ENCODE assay signal across 20 cellular contexts in genomic region chrX:153517421-153517820, GRCh38. TPM values are rescaled to one million over a fixed set of nuclear protein-coding genes. Genes with fewer than 3 reads are reported as not detected.
DNase-seq lines count a peak whose midpoint lies in the region; ATAC-seq and TF ChIP-seq lines count a peak whose summit lies in the region.
"Had no signal": no experiment of that assay in that cellular context is flagged by ENCODE, and none has a peak within 500 bp of the region (broad histone marks: within the 10 kb centered on the region; RNA-seq: fewer than 3 reads in every experiment).

Gene ATP2B3 (plus strand): TSS chrX:153517642. CDS start chrX:153536248, 18,606 bp downstream.

- TF ChIP-seq CTCF in H9 (conservative IDR thresholded peaks at IDR 0.05) (no peak), coronary artery (IDR thresholded peaks at IDR 0.05) (no peak), ascending aorta (IDR thresholded peaks at IDR 0.05) (no peak)

- H3K9me3 ChIP-seq in H9 (ENCODE audit: control insufficient read depth, low read depth, low read length) (peaks cover 37% of the 10 kb centered on the region), ascending aorta (no peaks in the 10 kb centered on the region)
- H3K9me3 ChIP-seq: colonic mucosa, ovary, tibial artery had no signal

- DNase-seq in NCI-H2227 (lab: John Stamatoyannopoulos, UW; ENCODE audit: unreplicated experiment) (peak; percentile 50), NCI-H2227 treated with DMSO at 0.1 percent for 48 hours (lab: John Stamatoyannopoulos, UW) (no peak), H9 (no peak), coronary artery (ENCODE audit: low spot score) (no peak), ascending aorta (ENCODE audit: low spot score in 2 of 2) (no peak)
- no peak for DNase-seq in naive thymus-derived CD8-positive, alpha-beta T cell
- DNase-seq in stimulated activated CD4-positive, alpha-beta T cell treated with anti-CD3 and anti-CD28 coated beads, Interleukin-1b, Interleukin-23, amount 100 ng/mL, for 48 hours = no peak
- no peak for DNase-seq in activated CD4-positive, alpha-beta memory T cell treated with anti-CD3 and anti-CD28 coated beads, Interleukin-2, amount 10 ng/mL, durations not matched to agents 7 days and 5 days
- DNase-seq: activated CD8-positive, alpha-beta T cell treated with anti-CD3 and anti-CD28 coated beads for 36 hours; colonic mucosa; NCI-H2171; ovary; stimulated activated CD4-positive, alpha-beta T cell treated with anti-CD3 and anti-CD28 coated beads, Interleukin-4, amount 100 ng/mL, for 4 hours; tibial artery had no signal

- no peak within 1 kb of the TSS for H3K18ac ChIP-seq in H9 (ENCODE audit: insufficient read length, low read depth, low read length)

- no peak within 1 kb of the TSS for H2BK20ac ChIP-seq in H9 (ENCODE audit: low read depth, low read length, poor library complexity, severe bottlenecking)

- H3K27me3 ChIP-seq in H9 (ENCODE audit: insufficient read depth, low read length) = peaks cover 13% of the 10 kb centered on the region; the same call in 1 of the 2 replicates
- H3K27me3 ChIP-seq in ascending aorta = peaks cover 8% of the 10 kb centered on the region
- H3K27me3 ChIP-seq: ovary had no signal

- H2BK15ac ChIP-seq in H9 (ENCODE audit: low read depth, low read length) = no peak within 1 kb of the TSS

- H3K4me3 ChIP-seq in coronary artery (peak within 1 kb of the TSS; percentile 21), ascending aorta (no peak within 1 kb of the TSS)
- H3K4me3 ChIP-seq: colonic mucosa, GM12878, ovary, tibial artery had no signal

- WGBS in H9 (ENCODE audit: extremely low coverage, insufficient read length, low lambda C conversion rate) = no CpG with 5 or more reads among the region's 50 CpGs

- no peak within 1 kb of the TSS for H2BK5ac ChIP-seq in H9 (ENCODE audit: insufficient read length, low read length)

- peaks cover 4% of the 10 kb centered on the region for H3K23me2 ChIP-seq in H9 (ENCODE audit: insufficient read length, low read depth, low read length, poor library complexity, severe bottlenecking)

- intact Hi-C loops in ascending aorta (cut with DNase I) = loop anchor here (5.0 to 10.0 kb wide), 2 partner anchors 180 to 437 kb away; no protein-coding TSS in a partner anchor

- H3K4me1 Mint-ChIP-seq in H9 = 0 out of 4 replicates have a peak, but pooled peaks cover 0 to 4% of the 10 kb centered on the region in 2 experiments
- peaks cover 2 to 9% (median 8%) of the 10 kb centered on the region in 4 donors for H3K4me1 Mint-ChIP-seq in naive thymus-derived CD8-positive, alpha-beta T cell
- H3K4me1 Mint-ChIP-seq in activated CD4-positive, alpha-beta memory T cell treated with anti-CD3 and anti-CD28 coated beads, Interleukin-2, amount 10 ng/mL, durations not matched to agents 7 days and 5 days = no peaks in the 10 kb centered on the region

- POLR2A ChIA-PET in naive thymus-derived CD8-positive, alpha-beta T cell (lab: Charles Lee) = no interaction called here
- POLR2A ChIA-PET in activated CD4-positive, alpha-beta memory T cell treated with anti-CD3 and anti-CD28 coated beads, Interleukin-2, amount 10 ng/mL, durations not matched to agents 7 days and 5 days (lab: Charles Lee) = no interaction called here

- H4K20me1 ChIP-seq in H9 (ENCODE audit: control insufficient read depth, insufficient read depth, insufficient read length) = peaks cover under 1% of the 10 kb centered on the region

- H2AFZ ChIP-seq in H9 (ENCODE audit: low read length) = no peak within 1 kb of the TSS

- H3K36me3 Mint-ChIP-seq in H9 (ENCODE audit: insufficient read depth in 1 of 3, low read depth in 3 of 3) = peaks cover 4 to 8% (median 4%) of the 10 kb centered on the region in 3 experiments; a peak in 6 of 7 replicates
- H3K36me3 Mint-ChIP-seq in naive thymus-derived CD8-positive, alpha-beta T cell = peaks cover 0 to 4% (median 0%) of the 10 kb centered on the region in 3 donors
- no peaks in the 10 kb centered on the region for H3K36me3 Mint-ChIP-seq in activated CD4-positive, alpha-beta memory T cell treated with anti-CD3 and anti-CD28 coated beads, Interleukin-2, amount 10 ng/mL, durations not matched to agents 7 days and 5 days (ENCODE audit: low read depth)

- no peak within 1 kb of the TSS for H4K5ac ChIP-seq in H9 (ENCODE audit: insufficient read length, low read depth, low read length)

- H3K36me3 ChIP-seq in ascending aorta = no peaks in the 10 kb centered on the region
- H3K36me3 ChIP-seq: colonic mucosa, ovary, tibial artery had no signal

- no peak within 1 kb of the TSS for H2BK12ac ChIP-seq in H9 (ENCODE audit: insufficient read length, low read depth, low read length)

- H3K79me2 ChIP-seq in H9 (ENCODE audit: insufficient read depth, low read length) = no peaks in the 10 kb centered on the region

- no peak within 1 kb of the TSS for H3K23ac ChIP-seq in H9 (ENCODE audit: insufficient read length, low read depth, low read length)

- H3K4ac ChIP-seq in H9 (ENCODE audit: low read depth, low read length) = no peak within 1 kb of the TSS

- no peak within 1 kb of the TSS for H3K14ac ChIP-seq in H9 (ENCODE audit: insufficient read depth, low read length)

- no peaks in the 10 kb centered on the region for H3K79me1 ChIP-seq in H9 (ENCODE audit: insufficient read depth, low read depth, low read length, poor library complexity, severe bottlenecking)

- H3K4me3 Mint-ChIP-seq in H9 = peak within 1 kb of the TSS; percentile 60 to 85
- peak within 1 kb of the TSS in 7 of 10 donors; percentile 26 to 57 (median 53) for H3K4me3 Mint-ChIP-seq in naive thymus-derived CD8-positive, alpha-beta T cell
- no peak within 1 kb of the TSS for H3K4me3 Mint-ChIP-seq in activated CD4-positive, alpha-beta memory T cell treated with anti-CD3 and anti-CD28 coated beads, Interleukin-2, amount 10 ng/mL, durations not matched to agents 7 days and 5 days
- H3K4me3 Mint-ChIP-seq: activated CD8-positive, alpha-beta T cell treated with anti-CD3 and anti-CD28 coated beads for 36 hours had no signal

- H3K27me3 Mint-ChIP-seq in H9 (ENCODE audit: low read depth) = peaks cover 68% of the 10 kb centered on the region
- H3K27me3 Mint-ChIP-seq in naive thymus-derived CD8-positive, alpha-beta T cell = peaks cover 6 to 37% (median 17%) of the 10 kb centered on the region in 5 donors
- H3K27me3 Mint-ChIP-seq in activated CD4-positive, alpha-beta memory T cell treated with anti-CD3 and anti-CD28 coated beads, Interleukin-2, amount 10 ng/mL, durations not matched to agents 7 days and 5 days = peaks cover 25% of the 10 kb centered on the region

- H4K91ac ChIP-seq in H9 (ENCODE audit: insufficient read length, low read depth, low read length) = no peak within 1 kb of the TSS

- H3K4me2 ChIP-seq in H9 (ENCODE audit: insufficient read depth, insufficient read length, low read length) = peak within 1 kb of the TSS; percentile 26

- no peak for ATAC-seq in naive thymus-derived CD8-positive, alpha-beta T cell
- ATAC-seq: activated CD8-positive, alpha-beta T cell treated with anti-CD3 and anti-CD28 coated beads for 36 hours; GM12878; HepG2 had no signal

- H3K9me3 Mint-ChIP-seq in H9 = peaks cover 47 to 51% of the 10 kb centered on the region in 2 experiments
- peaks cover 0 to 4% (median 0%) of the 10 kb centered on the region in 9 donors for H3K9me3 Mint-ChIP-seq in naive thymus-derived CD8-positive, alpha-beta T cell
- no peaks in the 10 kb centered on the region for H3K9me3 Mint-ChIP-seq in activated CD4-positive, alpha-beta memory T cell treated with anti-CD3 and anti-CD28 coated beads, Interleukin-2, amount 10 ng/mL, durations not matched to agents 7 days and 5 days
- H3K9me3 Mint-ChIP-seq: activated CD8-positive, alpha-beta T cell treated with anti-CD3 and anti-CD28 coated beads for 36 hours had no signal

- H3K27ac Mint-ChIP-seq in H9 = no peak within 1 kb of the TSS
- H3K27ac Mint-ChIP-seq in naive thymus-derived CD8-positive, alpha-beta T cell = peak within 1 kb of the TSS in 1 of 10 donors; percentile 79
- H3K27ac Mint-ChIP-seq in activated CD4-positive, alpha-beta memory T cell treated with anti-CD3 and anti-CD28 coated beads, Interleukin-2, amount 10 ng/mL, durations not matched to agents 7 days and 5 days = no peak within 1 kb of the TSS
- H3K27ac Mint-ChIP-seq: activated CD8-positive, alpha-beta T cell treated with anti-CD3 and anti-CD28 coated beads for 36 hours had no signal

- H3K56ac ChIP-seq in H9 (ENCODE audit: insufficient read length, low read depth, low read length) = no peak within 1 kb of the TSS

- H4K8ac ChIP-seq in H9 (replicated peaks; ENCODE audit: insufficient read length, low read depth, low read length) = no peak within 1 kb of the TSS

- no peak within 1 kb of the TSS for H3K9ac ChIP-seq in H9 (ENCODE audit: extremely low read depth, insufficient read length, low read length)

- H3T11ph ChIP-seq in H9 (ENCODE audit: low read length) = no peak within 1 kb of the TSS

- H2BK120ac ChIP-seq in H9 (ENCODE audit: low read depth, low read length, poor library complexity, severe bottlenecking) = no peak within 1 kb of the TSS

- no peak within 1 kb of the TSS for H2AK5ac ChIP-seq in H9 (ENCODE audit: insufficient read length, low read length)

- H3K27ac ChIP-seq in H9 (ENCODE audit: insufficient read length, low read depth, low read length) (no peak within 1 kb of the TSS), coronary artery (no peak within 1 kb of the TSS), ascending aorta (no peak within 1 kb of the TSS)
- H3K27ac ChIP-seq: colonic mucosa, ovary, tibial artery had no signal

- CTCF ChIA-PET in activated CD4-positive, alpha-beta memory T cell treated with anti-CD3 and anti-CD28 coated beads, Interleukin-2, amount 10 ng/mL, durations not matched to agents 7 days and 5 days (lab: Charles Lee) = no interaction called here

- H3K4me1 ChIP-seq in H9 (ENCODE audit: insufficient read depth, low read length) = no peaks in the 10 kb centered on the region
- no peaks in the 10 kb centered on the region for H3K4me1 ChIP-seq in ascending aorta
- H3K4me1 ChIP-seq: colonic mucosa had no signal

RNA-seq across cellular contexts. Expression of gene ATP2B3, which starts in this region (rescaled TPM):
- total RNA-seq in H9 (2021) (0.35 TPM in 2 replicates), ascending aorta (0.32 TPM)
- not detected for total RNA-seq in naive thymus-derived CD8-positive, alpha-beta T cell
- polyA plus RNA-seq in naive thymus-derived CD8-positive, alpha-beta T cell = not detected
- total RNA-seq in activated CD4-positive, alpha-beta memory T cell treated with anti-CD3 and anti-CD28 coated beads, Interleukin-2, amount 10 ng/mL, durations not matched to agents 7 days and 5 days = not detected
- total RNA-seq: activated CD8-positive, alpha-beta T cell treated with anti-CD3 and anti-CD28 coated beads for 36 hours; epithelial cell of proximal tubule; GM12878; HepG2; MCF 10A; mononuclear cell had no signal
- polyA plus RNA-seq: HepG2, keratinocyte had no signal
